Comparison of ENCODE assay signal across 16 cellular contexts in genomic region chr19:46374526-46375475, GRCh38. TPM values are rescaled to one million over a fixed set of nuclear protein-coding genes. Genes with fewer than 3 reads are reported as not detected.
DNase-seq lines count a peak whose midpoint lies in the region; ATAC-seq and TF ChIP-seq lines count a peak whose summit lies in the region.
"Had no signal": no experiment of that assay in that cellular context is flagged by ENCODE, and none has a peak within 500 bp of the region (broad histone marks: within the 10 kb centered on the region; RNA-seq: fewer than 3 reads in every experiment).

No MANE protein-coding gene starts in this region.

- H3K9ac ChIP-seq in endocrine pancreas (ENCODE audit: control insufficient read depth, insufficient read depth, low read length): peak overlapping the region; percentile 1
- no peak overlapping the region for H3K9ac ChIP-seq in neuronal stem cell (ENCODE audit: low read depth, low read length, poor library complexity)

- H2BK15ac ChIP-seq in neuronal stem cell (ENCODE audit: low read length): no peak overlapping the region

- TF ChIP-seq CTCF in right atrium auricular region (IDR thresholded peaks at IDR 0.05) (no peak), vagina (IDR thresholded peaks at IDR 0.05) (no peak)

- peak overlapping the region; percentile 62 for H3K18ac ChIP-seq in neuronal stem cell (ENCODE audit: low read length)

- no peak overlapping the region for H3K4me2 ChIP-seq in neuronal stem cell (ENCODE audit: insufficient read depth, low read length, poor library complexity, severe bottlenecking)

- H3K4me3 Mint-ChIP-seq in natural killer cell treated with Interleukin-12 subunit alpha and Interleukin-12 subunit beta and Interleukin-15 and Interleukin-18, amount 100 ng/mL, for 72 hours: no peak overlapping the region
- no peak overlapping the region for H3K4me3 Mint-ChIP-seq in stimulated activated naive CD8-positive, alpha-beta T cell treated with anti-CD3 and anti-CD28 coated beads, Interleukin-15, amount 100 ng/mL, for 72 hours
- H3K4me3 Mint-ChIP-seq: effector memory CD8-positive, alpha-beta T cell; T-cell had no signal

- WGBS in right cardiac atrium: 93% methylated on average over 21 of the region's 21 CpGs
- no CpG with 5 or more reads among the region's 21 CpGs for WGBS in neuronal stem cell (ENCODE audit: extremely low coverage in 2 of 2, insufficient read length in 2 of 2, insufficient replicate concordance in 1 of 2), 2 donors

- TF ChIP-seq POLR2A in vagina (IDR thresholded peaks at IDR 0.05): no peak

- H3K79me1 ChIP-seq in neuronal stem cell (ENCODE audit: low read depth, low read length): peaks cover 14% of the 10 kb centered on the region

- no peak overlapping the region for H3K27ac Mint-ChIP-seq in natural killer cell treated with Interleukin-12 subunit alpha and Interleukin-12 subunit beta and Interleukin-15 and Interleukin-18, amount 100 ng/mL, for 72 hours
- no peak overlapping the region for H3K27ac Mint-ChIP-seq in stimulated activated naive CD8-positive, alpha-beta T cell treated with anti-CD3 and anti-CD28 coated beads, Interleukin-15, amount 100 ng/mL, for 72 hours
- H3K27ac Mint-ChIP-seq: activated T-helper 2 cell treated with anti-CD3 and anti-CD28 coated beads, Interferon-gamma antibody, Interleukin-2, Interleukin-4, amounts not matched to agents 10 μg/mL and 5 μg/mL and 100 μg/mL, durations not matched to agents 14 hours and 24 hours and 36 hours; T-cell had no signal

- H3K4ac ChIP-seq in neuronal stem cell (ENCODE audit: low read length): no peak overlapping the region

- H3K4me1 ChIP-seq in right atrium auricular region (peaks cover 0 to 50% of the 10 kb centered on the region in 2 donors), right cardiac atrium (ENCODE audit: control insufficient read depth, insufficient read depth, low read length) (peaks cover 8% of the 10 kb centered on the region), endocrine pancreas (ENCODE audit: control insufficient read depth, insufficient read depth, low read length) (peaks cover 13% of the 10 kb centered on the region), neuronal stem cell (ENCODE audit: control insufficient read depth in 2 of 2, insufficient read depth in 1 of 2, low read depth in 1 of 2, low read length in 2 of 2) (peaks cover 16 to 18% of the 10 kb centered on the region in 2 donors), vagina (peaks cover 85% of the 10 kb centered on the region)

- H3K27me3 Mint-ChIP-seq in natural killer cell treated with Interleukin-12 subunit alpha and Interleukin-12 subunit beta and Interleukin-15 and Interleukin-18, amount 100 ng/mL, for 72 hours: no peaks in the 10 kb centered on the region
- no peaks in the 10 kb centered on the region for H3K27me3 Mint-ChIP-seq in stimulated activated naive CD8-positive, alpha-beta T cell treated with anti-CD3 and anti-CD28 coated beads, Interleukin-15, amount 100 ng/mL, for 72 hours
- H3K27me3 Mint-ChIP-seq: effector memory CD8-positive, alpha-beta T cell; T-cell had no signal

- peak overlapping the region; percentile 10 for H2BK120ac ChIP-seq in neuronal stem cell (ENCODE audit: low read depth, low read length)

- no peak overlapping the region for H4K8ac ChIP-seq in neuronal stem cell (ENCODE audit: low read depth, low read length)

- no peak overlapping the region for H4K91ac ChIP-seq in neuronal stem cell (ENCODE audit: low read depth, low read length, poor library complexity)

- H2AFZ ChIP-seq in neuronal stem cell (ENCODE audit: low read length): no peak overlapping the region

- H3K27ac ChIP-seq in right atrium auricular region (peak overlapping the region; percentile 62 to 70), right cardiac atrium (ENCODE audit: low read length) (no peak overlapping the region), neuronal stem cell (replicated peaks; ENCODE audit: low read length) (no peak overlapping the region), vagina (peak overlapping the region; percentile 31)

- no peak overlapping the region for H3K14ac ChIP-seq in neuronal stem cell (ENCODE audit: low read length)

- no peak for ATAC-seq in right cardiac atrium
- ATAC-seq in natural killer cell treated with Interleukin-12 subunit alpha and Interleukin-12 subunit beta and Interleukin-15 and Interleukin-18, amount 100 ng/mL, for 72 hours: no peak
- ATAC-seq in stimulated activated naive CD8-positive, alpha-beta T cell treated with anti-CD3 and anti-CD28 coated beads, Interleukin-15, amount 100 ng/mL, for 72 hours: no peak
- ATAC-seq: effector memory CD8-positive, alpha-beta T cell; T-cell had no signal

- H3K23ac ChIP-seq in neuronal stem cell (ENCODE audit: low read depth, low read length, poor library complexity): no peak overlapping the region

- no peak overlapping the region for H2BK12ac ChIP-seq in neuronal stem cell (ENCODE audit: low read length)

- peaks cover 14% of the 10 kb centered on the region for H3K36me3 Mint-ChIP-seq in natural killer cell treated with Interleukin-12 subunit alpha and Interleukin-12 subunit beta and Interleukin-15 and Interleukin-18, amount 100 ng/mL, for 72 hours

- peaks cover 23% of the 10 kb centered on the region for H3K36me3 ChIP-seq in right atrium auricular region
- H3K36me3 ChIP-seq in endocrine pancreas (ENCODE audit: control insufficient read depth, insufficient read depth, low read length): no peaks in the 10 kb centered on the region
- peaks cover 20 to 89% of the 10 kb centered on the region in 2 donors for H3K36me3 ChIP-seq in neuronal stem cell (replicated peaks in 1 of 2; ENCODE audit: control insufficient read depth in 2 of 2, insufficient read depth in 2 of 2, low read length in 2 of 2)
- H3K36me3 ChIP-seq in vagina: peaks cover 0 to 16% of the 10 kb centered on the region in 2 donors

- H3K9me3 Mint-ChIP-seq in natural killer cell treated with Interleukin-12 subunit alpha and Interleukin-12 subunit beta and Interleukin-15 and Interleukin-18, amount 100 ng/mL, for 72 hours: no peaks in the 10 kb centered on the region
- H3K9me3 Mint-ChIP-seq in stimulated activated naive CD8-positive, alpha-beta T cell treated with anti-CD3 and anti-CD28 coated beads, Interleukin-15, amount 100 ng/mL, for 72 hours: no peaks in the 10 kb centered on the region
- H3K9me3 Mint-ChIP-seq: activated T-helper 2 cell treated with anti-CD3 and anti-CD28 coated beads, Interferon-gamma antibody, Interleukin-2, Interleukin-4, amounts not matched to agents 10 μg/mL and 5 μg/mL and 100 μg/mL, durations not matched to agents 14 hours and 24 hours and 36 hours; effector memory CD8-positive, alpha-beta T cell; T-cell had no signal

- H3K4me3 ChIP-seq in right atrium auricular region: no peak overlapping the region
- no peak overlapping the region for H3K4me3 ChIP-seq in right cardiac atrium (ENCODE audit: low read length)
- no peak overlapping the region for H3K4me3 ChIP-seq in endocrine pancreas (ENCODE audit: control insufficient read depth, insufficient read depth, low read length)
- no peak overlapping the region for H3K4me3 ChIP-seq in neuronal stem cell (ENCODE audit: low read length in 2 of 2)
- no peak overlapping the region for H3K4me3 ChIP-seq in vagina

- H3K9me3 ChIP-seq in right atrium auricular region (no peaks in the 10 kb centered on the region), right cardiac atrium (ENCODE audit: control insufficient read depth, low read length) (no peaks in the 10 kb centered on the region), endocrine pancreas (ENCODE audit: control insufficient read depth, low read length) (no peaks in the 10 kb centered on the region), neuronal stem cell (replicated peaks in 1 of 2; ENCODE audit: control insufficient read depth in 2 of 2, insufficient read depth in 1 of 2, low read depth in 1 of 2, low read length in 2 of 2) (peaks cover 0 to 2% of the 10 kb centered on the region in 2 donors), vagina (no peaks in the 10 kb centered on the region)

- H2BK5ac ChIP-seq in neuronal stem cell (ENCODE audit: low read length): peak overlapping the region; percentile 2

- peaks cover 14 to 19% of the 10 kb centered on the region in 2 donors for H3K4me1 Mint-ChIP-seq in natural killer cell treated with Interleukin-12 subunit alpha and Interleukin-12 subunit beta and Interleukin-15 and Interleukin-18, amount 100 ng/mL, for 72 hours (ENCODE audit: low read depth in 2 of 2)
- peaks cover 19% of the 10 kb centered on the region for H3K4me1 Mint-ChIP-seq in stimulated activated naive CD8-positive, alpha-beta T cell treated with anti-CD3 and anti-CD28 coated beads, Interleukin-15, amount 100 ng/mL, for 72 hours

- DNase-seq in right atrium auricular region (ENCODE audit: low spot score) (no peak), right cardiac atrium (no peak), neuronal stem cell (ENCODE audit: low spot score) (no peak), vagina (ENCODE audit: extremely low spot score in 2 of 2) (peak in 1 of 2 donors; percentile 89), NCI-H2196 (lab: John Stamatoyannopoulos, UW; ENCODE audit: unreplicated experiment) (no peak)
- DNase-seq in natural killer cell treated with Interleukin-12 subunit alpha and Interleukin-12 subunit beta and Interleukin-15 and Interleukin-18, amount 100 ng/mL, for 72 hours (ENCODE audit: low spot score): no peak
- no peak for DNase-seq in stimulated activated naive CD8-positive, alpha-beta T cell treated with anti-CD3 and anti-CD28 coated beads, Interleukin-15, amount 100 ng/mL, for 72 hours
- DNase-seq: activated CD4-positive, alpha-beta T cell treated with anti-CD3 and anti-CD28 coated beads for 4 hours; brain microvascular endothelial cell; effector memory CD8-positive, alpha-beta T cell; glutamatergic neuron; stimulated activated CD8-positive, alpha-beta memory T cell treated with anti-CD3 and anti-CD28 coated beads, Interleukin-4, amount 100 ng/mL, for 48 hours had no signal

- intact Hi-C loops in right cardiac atrium (cut with DNase I): no loop called here
- intact Hi-C loops in vagina (cut with DNase I): no loop called here

- H3K27me3 ChIP-seq in right atrium auricular region (no peaks in the 10 kb centered on the region), right cardiac atrium (ENCODE audit: control insufficient read depth, insufficient read depth) (no peaks in the 10 kb centered on the region), endocrine pancreas (ENCODE audit: control insufficient read depth, insufficient read depth, low read length) (no peaks in the 10 kb centered on the region), neuronal stem cell (ENCODE audit: control insufficient read depth in 3 of 3, insufficient read depth in 3 of 3, low read depth in 1 of 3, low read length in 3 of 3) (no peaks in the 10 kb centered on the region), vagina (no peaks in the 10 kb centered on the region)
- H3K27me3 ChIP-seq: brain microvascular endothelial cell had no signal

- peak overlapping the region; percentile 96 for H2AK5ac ChIP-seq in neuronal stem cell (ENCODE audit: low read depth, low read length)

RNA-seq across cellular contexts. Expression of gene PPP5C, which starts 27.9 kb away (rescaled TPM):
- 10 to 100 TPM; 59.1 to 84.3 TPM for total RNA-seq in right atrium auricular region
- 10 to 100 TPM; 62.4 to 74.1 (median 64.7) TPM for total RNA-seq in right cardiac atrium
- polyA plus RNA-seq in right cardiac atrium: 62.7 TPM
- 79.2 TPM for polyA plus RNA-seq in neuronal stem cell (2013, experiment 1 of 2)
- 78.7 TPM for polyA plus RNA-seq in neuronal stem cell (2013, experiment 2 of 2)
- 60.4 TPM for total RNA-seq in vagina
- total RNA-seq in natural killer cell treated with Interleukin-12 subunit alpha and Interleukin-12 subunit beta and Interleukin-15 and Interleukin-18, amount 100 ng/mL, for 72 hours: 100 to 1,000 TPM in 1 of 2 donors, 10 to 100 TPM in 1; 87.4 to 153 TPM

RNA-seq across cellular contexts. Expression of gene CCDC8, which starts 38.6 kb away (rescaled TPM):
- total RNA-seq in right atrium auricular region (10 to 100 TPM; 30.4 to 34.6 TPM), right cardiac atrium (10 to 100 TPM; 47.0 to 54.6 (median 49.9) TPM), vagina (7.4 TPM)
- 28.8 TPM for polyA plus RNA-seq in right cardiac atrium
- polyA plus RNA-seq in neuronal stem cell (2013, experiment 1 of 2): 7.0 TPM
- polyA plus RNA-seq in neuronal stem cell (2013, experiment 2 of 2): 7.6 TPM
- total RNA-seq in natural killer cell treated with Interleukin-12 subunit alpha and Interleukin-12 subunit beta and Interleukin-15 and Interleukin-18, amount 100 ng/mL, for 72 hours: not detected
- total RNA-seq: activated T-helper 2 cell treated with anti-CD3 and anti-CD28 coated beads, Interferon-gamma antibody, Interleukin-2, Interleukin-4, amounts not matched to agents 10 μg/mL and 5 μg/mL and 100 μg/mL, durations not matched to agents 14 hours and 24 hours and 36 hours had no signal

RNA-seq across cellular contexts. Expression of gene PNMA8C, which starts 53.9 kb away (rescaled TPM):
- total RNA-seq in right atrium auricular region (not detected), right cardiac atrium (under 1 TPM; 0.23 to 0.31 (median 0.26) TPM), vagina (0.25 TPM)
- polyA plus RNA-seq in right cardiac atrium: 0.05 TPM
- polyA plus RNA-seq in neuronal stem cell (2013, experiment 1 of 2): 0.52 TPM
- polyA plus RNA-seq in neuronal stem cell (2013, experiment 2 of 2): 0.47 TPM
- total RNA-seq in natural killer cell treated with Interleukin-12 subunit alpha and Interleukin-12 subunit beta and Interleukin-15 and Interleukin-18, amount 100 ng/mL, for 72 hours: not detected
- total RNA-seq: activated T-helper 2 cell treated with anti-CD3 and anti-CD28 coated beads, Interferon-gamma antibody, Interleukin-2, Interleukin-4, amounts not matched to agents 10 μg/mL and 5 μg/mL and 100 μg/mL, durations not matched to agents 14 hours and 24 hours and 36 hours; lower leg skin; T-cell had no signal

Comparison
In these comparisons a context has a peak if more than half of its experiments do, and no peak if none do; other contexts are left out.
1. H3K27ac ChIP-seq: peak in right atrium auricular region (2 of 2) and vagina (single experiment); none in right cardiac atrium (single experiment) and neuronal stem cell (single experiment).